ENCODE assay signal across 1 cellular context in genomic region chr10:61804414-61804813, GRCh38.
TF ChIP-seq lines count a peak whose summit lies in the region.

No MANE protein-coding gene starts in this region.

TF ChIP-seq in HepG2, 621 proteins besides CTCF, POLR2A, EP300 and RAD21 (continued from another document):
- TF ChIP-seq, protein P1, sequence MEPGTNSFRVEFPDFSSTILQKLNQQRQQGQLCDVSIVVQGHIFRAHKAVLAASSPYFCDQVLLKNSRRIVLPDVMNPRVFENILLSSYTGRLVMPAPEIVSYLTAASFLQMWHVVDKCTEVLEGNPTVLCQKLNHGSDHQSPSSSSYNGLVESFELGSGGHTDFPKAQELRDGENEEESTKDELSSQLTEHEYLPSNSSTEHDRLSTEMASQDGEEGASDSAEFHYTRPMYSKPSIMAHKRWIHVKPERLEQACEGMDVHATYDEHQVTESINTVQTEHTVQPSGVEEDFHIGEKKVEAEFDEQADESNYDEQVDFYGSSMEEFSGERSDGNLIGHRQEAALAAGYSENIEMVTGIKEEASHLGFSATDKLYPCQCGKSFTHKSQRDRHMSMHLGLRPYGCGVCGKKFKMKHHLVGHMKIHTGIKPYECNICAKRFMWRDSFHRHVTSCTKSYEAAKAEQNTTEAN (CRISPR knock-in tag; conservative IDR thresholded peaks at IDR 0.05): no peak
